Comparison of ENCODE assay signal across 11 cellular contexts in genomic region chr12:63814146-63814774, GRCh38. TPM values are rescaled to one million over a fixed set of nuclear protein-coding genes. Genes with fewer than 3 reads are reported as not detected.
DNase-seq lines count a peak whose midpoint lies in the region; ATAC-seq and TF ChIP-seq lines count a peak whose summit lies in the region.
"Had no signal": no experiment of that assay in that cellular context is flagged by ENCODE, and none has a peak within 500 bp of the region (broad histone marks: within the 10 kb centered on the region; RNA-seq: fewer than 3 reads in every experiment).

No MANE protein-coding gene starts in this region.

- peak; percentile 20 for DNase-seq in NCI-H146 (lab: John Stamatoyannopoulos, UW)
- no peak for DNase-seq in NCI-H146 treated with DMSO at 0.1 percent for 48 hours (lab: John Stamatoyannopoulos, UW; ENCODE audit: unreplicated experiment)
- no peak for DNase-seq in memory B cell (ENCODE audit: low spot score in 2 of 2)
- DNase-seq in endothelial cell (ENCODE audit: low spot score): no peak
- no peak for DNase-seq in activated effector memory CD4-positive, alpha-beta T cell treated with Interleukin-2 at 50 U/mL for 16 hours
- DNase-seq: 8988T; activated naive CD4-positive, alpha-beta T cell treated with anti-CD3 and anti-CD28 coated beads, Interleukin-2, amount 50 U/mL, for 16 hours; kidney had no signal

- H3K4me1 Mint-ChIP-seq in memory B cell: peaks cover 6% of the 10 kb centered on the region
- H3K4me1 Mint-ChIP-seq in endothelial cell (ENCODE audit: unreplicated experiment): peaks cover 11% of the 10 kb centered on the region

- peak overlapping the region; percentile 31 for H3K27ac Mint-ChIP-seq in memory B cell
- no peak overlapping the region for H3K27ac Mint-ChIP-seq in endothelial cell (ENCODE audit: unreplicated experiment)

- ATAC-seq in HG02571 (IDR thresholded peaks at IDR 0.05; ENCODE audit: unreplicated experiment) (peak; percentile 34), HG03565 (IDR thresholded peaks at IDR 0.05; ENCODE audit: unreplicated experiment) (peak; percentile 32), memory B cell (ENCODE audit: low read depth) (peak; percentile 28), GM18858 (IDR thresholded peaks at IDR 0.05; ENCODE audit: unreplicated experiment) (no peak)

- H3K9me3 Mint-ChIP-seq in memory B cell: peaks cover 6% of the 10 kb centered on the region
- H3K9me3 Mint-ChIP-seq in endothelial cell (ENCODE audit: unreplicated experiment): no peaks in the 10 kb centered on the region

- H3K27me3 Mint-ChIP-seq in memory B cell: peaks cover 2% of the 10 kb centered on the region
- H3K27me3 Mint-ChIP-seq in endothelial cell (ENCODE audit: unreplicated experiment): peaks cover 2% of the 10 kb centered on the region

- no peak overlapping the region for H3K4me3 Mint-ChIP-seq in memory B cell
- no peak overlapping the region for H3K4me3 Mint-ChIP-seq in endothelial cell (ENCODE audit: unreplicated experiment)

- no peak for TF ChIP-seq CTCF in endothelial cell (IDR thresholded peaks at IDR 0.05; ENCODE audit: unreplicated experiment)

- H3K36me3 Mint-ChIP-seq in memory B cell (peaks cover 3% of the 10 kb centered on the region), endothelial cell (ENCODE audit: low read depth, unreplicated experiment) (peaks cover 4% of the 10 kb centered on the region)

RNA-seq across cellular contexts. Expression of gene SRGAP1, which starts 30.2 kb away (rescaled TPM):
- 49.3 TPM for total RNA-seq in endothelial cell (ENCODE audit: unreplicated experiment)

RNA-seq across cellular contexts. Expression of gene RXYLT1, which starts 34.6 kb away (rescaled TPM):
- 14.2 TPM for total RNA-seq in endothelial cell (ENCODE audit: unreplicated experiment)
